1 cellular context compared by ENCODE assay signal in genomic region chr4:163344147-163345050, GRCh38.
TF ChIP-seq lines count a peak whose summit lies in the region.

No MANE protein-coding gene starts in this region.

TF ChIP-seq in IMR-90, 13 proteins besides CTCF, POLR2A, EP300 and RAD21:
- no peak for TF ChIP-seq CEBPB (IDR thresholded peaks at IDR 0.05; ENCODE audit: low read depth, low read length)
- TF ChIP-seq RFX5 (IDR thresholded peaks at IDR 0.05; ENCODE audit: low read depth, low read length): no peak
- TF ChIP-seq RCOR1 (IDR thresholded peaks at IDR 0.05; ENCODE audit: insufficient replicate concordance, low read length): no peak
